Comparison of ENCODE assay signal across 12 cellular contexts in the genomic region with DNA sequence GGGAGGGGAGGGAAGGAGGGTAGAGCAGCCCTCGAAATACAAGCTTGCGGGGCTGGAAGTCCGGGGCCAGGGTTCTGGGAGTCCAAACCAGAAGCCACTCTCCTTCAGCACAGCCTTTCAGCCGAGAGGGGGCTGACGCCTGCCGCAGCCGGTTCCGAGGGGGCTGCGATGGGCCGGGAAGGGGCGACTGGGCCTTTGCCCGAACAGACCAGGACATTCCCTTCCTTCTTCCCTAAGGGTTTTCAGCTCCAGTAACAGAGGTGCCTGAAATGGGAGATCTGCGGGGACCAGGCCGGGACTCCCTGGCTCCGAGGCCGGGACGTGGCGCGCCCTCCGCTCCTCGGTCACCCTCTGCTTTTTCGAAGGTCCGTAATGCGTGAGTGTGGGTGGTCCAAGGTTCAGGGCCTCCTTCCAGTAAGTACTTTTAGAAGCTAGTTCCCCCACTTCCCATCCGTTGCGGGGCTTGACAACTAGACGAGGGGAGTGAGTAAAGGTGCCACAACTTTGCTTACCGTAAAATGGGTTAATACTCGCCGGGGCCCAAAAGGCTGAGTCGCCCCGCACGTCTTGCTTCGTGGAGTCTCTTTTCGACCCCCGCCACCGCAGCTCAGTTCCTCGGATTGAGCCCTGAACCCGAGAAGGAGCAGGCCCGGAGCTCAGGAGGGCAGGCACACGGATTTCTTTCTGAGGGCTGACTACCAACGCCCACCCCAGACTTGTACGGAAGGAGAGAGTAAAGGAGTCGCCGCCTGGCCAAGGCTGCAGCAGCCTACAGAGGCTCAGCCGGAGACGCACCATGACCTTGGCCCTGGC. TPM values are rescaled to one million over a fixed set of nuclear protein-coding genes. Genes with fewer than 3 reads are reported as not detected.
DNase-seq lines count a peak whose midpoint lies in the region; ATAC-seq, FAIRE-seq and TF ChIP-seq lines count a peak whose summit lies in the region.
"Had no signal": no experiment of that assay in that cellular context is flagged by ENCODE, and none has a peak within 500 bp of the region (broad histone marks: within the 10 kb centered on the region; RNA-seq: fewer than 3 reads in every experiment).

No MANE protein-coding gene starts in this region.

- no peak overlapping the region for H3K27ac Mint-ChIP-seq in endodermal cell

- H3K27me3 Mint-ChIP-seq in endodermal cell (ENCODE audit: insufficient read depth), result peaks cover 97% of the 10 kb centered on the region

- TF ChIP-seq CTCF in endodermal cell (conservative IDR thresholded peaks at IDR 0.05), result no peak
- TF ChIP-seq CTCF in pancreas (IDR thresholded peaks at IDR 0.05), result no peak

- intact Hi-C loops in pancreas (cut with DNase I), result no loop called here

- no peaks in the 10 kb centered on the region for H3K9me3 Mint-ChIP-seq in endodermal cell

- no peaks in the 10 kb centered on the region for H3K36me3 Mint-ChIP-seq in endodermal cell (ENCODE audit: low read depth)

- WGBS in endodermal cell (ENCODE audit: insufficient coverage in 1 of 2, insufficient read length in 1 of 2), 2 experiments, result 1 to 2% methylated on average over 22 to 47 of the region's 47 CpGs
- 10 to 12% methylated on average over 44 to 47 of the region's 47 CpGs for WGBS in pancreas, 2 donors

- H3K4me3 Mint-ChIP-seq in endodermal cell, result peak overlapping the region; percentile 48

- H3K4me1 ChIP-seq in ES-I3 (ENCODE audit: insufficient read depth, low read length) (peaks cover 9% of the 10 kb centered on the region; the same call in 1 of the 2 replicates), NT2/D1 (ENCODE audit: insufficient read depth, insufficient read length) (peaks cover 8% of the 10 kb centered on the region), endodermal cell (ENCODE audit: control insufficient read depth, insufficient read depth, low read length) (peaks cover 3% of the 10 kb centered on the region), pancreas (peaks cover 0 to 10% (median 5%) of the 10 kb centered on the region in 3 donors)

- DNase-seq in NT2/D1 (ENCODE audit: low read depth, low spot score) (no peak), endodermal cell (peak; percentile 72), pancreas (peak in 1 of 6 donors; percentile 52), UCSD-AML1 (lab: John Stamatoyannopoulos, UW; ENCODE audit: unreplicated experiment) (no peak), DMS114 treated with DMSO at 0.1 percent for 48 hours (lab: John Stamatoyannopoulos, UW; ENCODE audit: unreplicated experiment) (no peak)
- DNase-seq: amniotic stem cell, NCI-H1694 treated with DMSO at 0.1 percent for 48 hours, nucleus accumbens had no signal

- ATAC-seq in pancreas (peak in 1 of 4 donors; percentile 36), GM19324 (IDR thresholded peaks at IDR 0.05; ENCODE audit: low FRiP score, unreplicated experiment) (no peak), GM19397 (IDR thresholded peaks at IDR 0.05; ENCODE audit: unreplicated experiment) (no peak)

- no peak overlapping the region for H3K27ac ChIP-seq in endodermal cell (ENCODE audit: low read depth, low read length)
- no peak overlapping the region for H3K27ac ChIP-seq in pancreas

- peaks cover 94% of the 10 kb centered on the region for H3K27me3 ChIP-seq in NT2/D1 (ENCODE audit: insufficient read depth, insufficient read length)
- peaks cover 100% of the 10 kb centered on the region for H3K27me3 ChIP-seq in endodermal cell (ENCODE audit: control insufficient read depth, insufficient read depth, low read length, poor library complexity, severe bottlenecking)
- peaks cover 9 to 81% (median 32%) of the 10 kb centered on the region in 4 donors for H3K27me3 ChIP-seq in pancreas

- H3K4me1 Mint-ChIP-seq in endodermal cell, result peaks cover 41% of the 10 kb centered on the region

- H3K36me3 ChIP-seq in ES-I3 (ENCODE audit: insufficient read depth, low read length) (no peaks in the 10 kb centered on the region), NT2/D1 (ENCODE audit: insufficient read depth, insufficient read length, low read length) (no peaks in the 10 kb centered on the region), endodermal cell (ENCODE audit: control insufficient read depth, insufficient read depth, low read length) (no peaks in the 10 kb centered on the region), pancreas (no peaks in the 10 kb centered on the region)

- H3K4me3 ChIP-seq in NT2/D1 (ENCODE audit: insufficient read length, low read depth), result peak overlapping the region; percentile 38
- H3K4me3 ChIP-seq in endodermal cell (ENCODE audit: low read length), result peak overlapping the region; percentile 74
- peak overlapping the region in 3 of 4 donors; percentile 6 to 45 (median 24) for H3K4me3 ChIP-seq in pancreas

- H3K9ac ChIP-seq in ES-I3 (ENCODE audit: low read depth, low read length) (peak overlapping the region; percentile 46; the same call in 1 of the 2 replicates), NT2/D1 (ENCODE audit: insufficient read length, low read depth) (peak overlapping the region; percentile 50), endodermal cell (ENCODE audit: extremely low read depth, low read length, poor library complexity, severe bottlenecking) (no peak overlapping the region)

- no peak for FAIRE-seq in pancreas (lab: Jason Lieb, UNC)

- H3K9me3 ChIP-seq in ES-I3 (ENCODE audit: control insufficient read depth, insufficient read depth, low read length) (no peaks in the 10 kb centered on the region), NT2/D1 (ENCODE audit: insufficient read depth, low read length) (no peaks in the 10 kb centered on the region), endodermal cell (ENCODE audit: control insufficient read depth, low read length) (no peaks in the 10 kb centered on the region), pancreas (no peaks in the 10 kb centered on the region)

RNA-seq across cellular contexts. Expression of a gene that starts 2.9 kb away (rescaled TPM):
- total RNA-seq in endodermal cell (not detected), pancreas (under 1 TPM in 1 of 6 donors, not detected in 5; 0.13 TPM)
- polyA plus RNA-seq in endodermal cell (2013, experiment 1 of 2), result 42.2 TPM
- 31.6 TPM for polyA plus RNA-seq in endodermal cell (2013, experiment 2 of 2)
- under 1 TPM in 1 of 2 donors, not detected in 1; 0.07 TPM for polyA plus RNA-seq in pancreas
- total RNA-seq: SK-MEL-5 had no signal

Comparison
In these comparisons a context has a peak if more than half of its experiments do, and no peak if none do; other contexts are left out.
1. H3K4me3 ChIP-seq: peak in every context shown above with its lines; median percentile 74 in endodermal cell; 38 in NT2/D1; 24 in pancreas.